Comparison of ENCODE assay signal across 2 cellular contexts in the genomic region with DNA sequence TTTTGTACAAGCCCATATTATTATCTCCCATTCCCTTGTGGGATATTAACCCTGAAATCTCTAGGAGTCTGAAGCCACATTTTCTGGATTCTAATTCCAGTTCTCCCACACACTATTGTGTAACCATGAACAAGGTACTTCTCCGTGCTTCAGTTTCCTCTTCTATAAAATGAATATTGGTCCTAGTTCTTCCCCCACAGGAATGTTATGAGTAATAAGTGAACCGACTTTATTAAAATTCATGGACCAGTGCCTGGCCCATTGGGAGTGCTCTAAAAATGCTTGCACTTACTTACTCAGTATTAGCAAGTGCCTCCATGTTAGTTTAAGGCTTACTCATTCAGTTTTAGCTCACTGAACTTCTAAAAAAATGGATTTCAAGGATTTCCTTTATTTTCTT.
TF ChIP-seq lines count a peak whose summit lies in the region.

No MANE protein-coding gene starts in this region.

TF ChIP-seq in HCT116, 20 proteins besides CTCF, POLR2A, EP300 and RAD21:
- TF ChIP-seq, protein P1, sequence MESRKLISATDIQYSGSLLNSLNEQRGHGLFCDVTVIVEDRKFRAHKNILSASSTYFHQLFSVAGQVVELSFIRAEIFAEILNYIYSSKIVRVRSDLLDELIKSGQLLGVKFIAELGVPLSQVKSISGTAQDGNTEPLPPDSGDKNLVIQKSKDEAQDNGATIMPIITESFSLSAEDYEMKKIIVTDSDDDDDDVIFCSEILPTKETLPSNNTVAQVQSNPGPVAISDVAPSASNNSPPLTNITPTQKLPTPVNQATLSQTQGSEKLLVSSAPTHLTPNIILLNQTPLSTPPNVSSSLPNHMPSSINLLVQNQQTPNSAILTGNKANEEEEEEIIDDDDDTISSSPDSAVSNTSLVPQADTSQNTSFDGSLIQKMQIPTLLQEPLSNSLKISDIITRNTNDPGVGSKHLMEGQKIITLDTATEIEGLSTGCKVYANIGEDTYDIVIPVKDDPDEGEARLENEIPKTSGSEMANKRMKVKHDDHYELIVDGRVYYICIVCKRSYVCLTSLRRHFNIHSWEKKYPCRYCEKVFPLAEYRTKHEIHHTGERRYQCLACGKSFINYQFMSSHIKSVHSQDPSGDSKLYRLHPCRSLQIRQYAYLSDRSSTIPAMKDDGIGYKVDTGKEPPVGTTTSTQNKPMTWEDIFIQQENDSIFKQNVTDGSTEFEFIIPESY (IDR thresholded peaks at IDR 0.05; ENCODE audit: extremely low read depth, insufficient replicate concordance, low read length): no peak
- no peak for TF ChIP-seq CBX3 (IDR thresholded peaks at IDR 0.05; ENCODE audit: low read depth)
- no peak for TF ChIP-seq EZH2phosphoT487 (IDR thresholded peaks at IDR 0.05; ENCODE audit: borderline replicate concordance)
- TF ChIP-seq, protein P2, sequence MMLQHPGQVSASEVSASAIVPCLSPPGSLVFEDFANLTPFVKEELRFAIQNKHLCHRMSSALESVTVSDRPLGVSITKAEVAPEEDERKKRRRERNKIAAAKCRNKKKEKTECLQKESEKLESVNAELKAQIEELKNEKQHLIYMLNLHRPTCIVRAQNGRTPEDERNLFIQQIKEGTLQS (IDR thresholded peaks at IDR 0.05): no peak
- no peak for TF ChIP-seq POLR2AphosphoS5 (IDR thresholded peaks at IDR 0.05; ENCODE audit: low read depth, low read length)
- TF ChIP-seq ELF1 (IDR thresholded peaks at IDR 0.05; ENCODE audit: borderline replicate concordance, low read depth): no peak
- TF ChIP-seq SRF (IDR thresholded peaks at IDR 0.05; ENCODE audit: low read depth): no peak
- no peak for TF ChIP-seq ZFX (IDR thresholded peaks at IDR 0.05)
- TF ChIP-seq, protein P3, sequence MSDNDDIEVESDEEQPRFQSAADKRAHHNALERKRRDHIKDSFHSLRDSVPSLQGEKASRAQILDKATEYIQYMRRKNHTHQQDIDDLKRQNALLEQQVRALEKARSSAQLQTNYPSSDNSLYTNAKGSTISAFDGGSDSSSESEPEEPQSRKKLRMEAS (IDR thresholded peaks at IDR 0.05): no peak
- no peak for TF ChIP-seq JUND (IDR thresholded peaks at IDR 0.05)
- 0 out of 2 replicates have a peak, but pooled peaks have one; percentile 25 for TF ChIP-seq FOSL1 (IDR thresholded peaks at IDR 0.05; ENCODE audit: low read depth)
- TF ChIP-seq SP1 (IDR thresholded peaks at IDR 0.05; ENCODE audit: low read depth): no peak
- TF ChIP-seq EZH2 (IDR thresholded peaks at IDR 0.05): no peak
- peak; percentile 37; the same call in 1 of the 2 replicates for TF ChIP-seq CEBPB (IDR thresholded peaks at IDR 0.05; ENCODE audit: low read depth)
- TF ChIP-seq YY1 (IDR thresholded peaks at IDR 0.05; ENCODE audit: extremely low read depth, insufficient replicate concordance, low read depth, low read length): no peak

TF ChIP-seq in GM12878, 131 proteins besides CTCF, POLR2A, EP300 and RAD21:
- TF ChIP-seq, protein P4, sequence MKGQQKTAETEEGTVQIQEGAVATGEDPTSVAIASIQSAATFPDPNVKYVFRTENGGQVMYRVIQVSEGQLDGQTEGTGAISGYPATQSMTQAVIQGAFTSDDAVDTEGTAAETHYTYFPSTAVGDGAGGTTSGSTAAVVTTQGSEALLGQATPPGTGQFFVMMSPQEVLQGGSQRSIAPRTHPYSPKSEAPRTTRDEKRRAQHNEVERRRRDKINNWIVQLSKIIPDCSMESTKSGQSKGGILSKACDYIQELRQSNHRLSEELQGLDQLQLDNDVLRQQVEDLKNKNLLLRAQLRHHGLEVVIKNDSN (IDR thresholded peaks at IDR 0.05; ENCODE audit: borderline replicate concordance, extremely low read length, insufficient read depth, low read depth, low read length): no peak
- TF ChIP-seq, protein P5, sequence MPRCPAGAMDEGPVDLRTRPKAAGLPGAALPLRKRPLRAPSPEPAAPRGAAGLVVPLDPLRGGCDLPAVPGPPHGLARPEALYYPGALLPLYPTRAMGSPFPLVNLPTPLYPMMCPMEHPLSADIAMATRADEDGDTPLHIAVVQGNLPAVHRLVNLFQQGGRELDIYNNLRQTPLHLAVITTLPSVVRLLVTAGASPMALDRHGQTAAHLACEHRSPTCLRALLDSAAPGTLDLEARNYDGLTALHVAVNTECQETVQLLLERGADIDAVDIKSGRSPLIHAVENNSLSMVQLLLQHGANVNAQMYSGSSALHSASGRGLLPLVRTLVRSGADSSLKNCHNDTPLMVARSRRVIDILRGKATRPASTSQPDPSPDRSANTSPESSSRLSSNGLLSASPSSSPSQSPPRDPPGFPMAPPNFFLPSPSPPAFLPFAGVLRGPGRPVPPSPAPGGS (IDR thresholded peaks at IDR 0.05; ENCODE audit: borderline replicate concordance, insufficient read depth, low read depth, low read length, poor library complexity, severe bottlenecking): peak; percentile 28
TF ChIP-seq in GM12878: peak in this region for 1.
